In genomic region chrX:151386838-151387459, GRCh38 we compare ENCODE assay signal across 25 cellular contexts. TPM values are rescaled to one million over a fixed set of nuclear protein-coding genes. Genes with fewer than 3 reads are reported as not detected.
DNase-seq lines count a peak whose midpoint lies in the region; TF ChIP-seq lines count a peak whose summit lies in the region.
"Had no signal": no experiment of that assay in that cellular context is flagged by ENCODE, and none has a peak within 500 bp of the region (broad histone marks: within the 10 kb centered on the region; RNA-seq: fewer than 3 reads in every experiment).

No MANE protein-coding gene starts in this region.

- no peak overlapping the region for H2AFZ ChIP-seq in mammary epithelial cell (ENCODE audit: low read depth, low read length)

- TF ChIP-seq CTCF in MCF 10A (IDR thresholded peaks at IDR 0.05; ENCODE audit: unreplicated experiment): no peak
- no peak for TF ChIP-seq CTCF in mammary epithelial cell (conservative IDR thresholded peaks at IDR 0.05 in 1 of 2, IDR thresholded peaks at IDR 0.05 in 1 of 2; ENCODE audit: extremely low read depth in 1 of 2, insufficient read depth in 1 of 2, low read depth in 1 of 2, low read length in 2 of 2)
- TF ChIP-seq CTCF in fibroblast of villous mesenchyme (IDR thresholded peaks at IDR 0.05; ENCODE audit: insufficient read depth, low read depth, low read length): no peak

- H3K79me2 ChIP-seq in mammary epithelial cell (ENCODE audit: insufficient read depth, low read length): no peaks in the 10 kb centered on the region

- TF ChIP-seq POLR2A in erythroblast (IDR thresholded peaks at IDR 0.05; ENCODE audit: low read length): no peak

- peaks cover 4% of the 10 kb centered on the region for H3K36me3 Mint-ChIP-seq in MCF 10A (ENCODE audit: insufficient read depth, unreplicated experiment)
- H3K36me3 Mint-ChIP-seq: IgD-negative memory B cell, naive B cell had no signal

- H3K4me3 Mint-ChIP-seq in MCF 10A (ENCODE audit: unreplicated experiment): no peak overlapping the region
- H3K4me3 Mint-ChIP-seq: activated CD4-positive, alpha-beta T cell treated with anti-CD3 and anti-CD28 coated beads for 36 hours; activated T-cell treated with anti-CD3 and anti-CD28 coated beads, Interleukin-2, amount 50 U/mL, for 24 hours; B cell; IgD-negative memory B cell; naive B cell had no signal

- no peaks in the 10 kb centered on the region for H3K4me1 Mint-ChIP-seq in MCF 10A (ENCODE audit: insufficient read depth, unreplicated experiment)
- H3K4me1 Mint-ChIP-seq: activated CD4-positive, alpha-beta T cell treated with anti-CD3 and anti-CD28 coated beads for 36 hours; B cell; IgD-negative memory B cell; naive B cell had no signal

- intact Hi-C loops in MCF 10A (cut with micrococcal nuclease) (no loop called here), mammary epithelial cell (cut with micrococcal nuclease) (loop anchor here (1.0 kb wide), 1 partner anchor 9 kb away; no protein-coding TSS in a partner anchor)

- in situ Hi-C loops in mammary epithelial cell (cut with MboI; ENCODE audit: low sequenced_read_pairs in 2 of 2): no loop called here

- H3K4me3 ChIP-seq in mammary epithelial cell (replicated peaks in 1 of 3; ENCODE audit: insufficient read depth in 1 of 3, low read depth in 2 of 3, low read length in 3 of 3): no peak overlapping the region
- no peak overlapping the region for H3K4me3 ChIP-seq in fibroblast of villous mesenchyme (ENCODE audit: low read depth, low read length)
- H3K4me3 ChIP-seq in stomach smooth muscle (ENCODE audit: low read length in 2 of 2): no peak overlapping the region
- H3K4me3 ChIP-seq: A549, cardiac muscle cell, GM12878, smooth muscle cell, upper lobe of right lung had no signal

- POLR2A ChIA-PET in MCF 10A (lab: Yijun Ruan, JAX): no interaction called here

- no peaks in the 10 kb centered on the region for H3K36me3 ChIP-seq in mammary epithelial cell (ENCODE audit: insufficient read depth, low read length)
- H3K36me3 ChIP-seq in stomach smooth muscle (ENCODE audit: control insufficient read depth in 2 of 2, insufficient read depth in 2 of 2, low read length in 2 of 2): no peaks in the 10 kb centered on the region
- H3K36me3 ChIP-seq: cardiac muscle cell, upper lobe of right lung had no signal

- no peak overlapping the region for H3K9ac ChIP-seq in mammary epithelial cell (ENCODE audit: insufficient read depth, low read length)
- H3K9ac ChIP-seq in stomach smooth muscle (ENCODE audit: low read length in 2 of 2): no peak overlapping the region

- H3K9me3 ChIP-seq in mammary epithelial cell (replicated peaks; ENCODE audit: insufficient read depth, low read length): peaks cover 2% of the 10 kb centered on the region
- no peaks in the 10 kb centered on the region for H3K9me3 ChIP-seq in stomach smooth muscle (ENCODE audit: control insufficient read depth in 2 of 2, low read length in 2 of 2)
- H3K9me3 ChIP-seq: A549, upper lobe of right lung had no signal

- no peaks in the 10 kb centered on the region for H3K27me3 ChIP-seq in mammary epithelial cell (ENCODE audit: insufficient read depth, low read length)
- H3K27me3 ChIP-seq in stomach smooth muscle (ENCODE audit: control insufficient read depth in 1 of 2, insufficient read depth in 2 of 2, low read length in 2 of 2): peaks cover 0 to 3% of the 10 kb centered on the region in 2 donors
- H3K27me3 ChIP-seq: cardiac muscle cell, upper lobe of right lung had no signal

- BruUV-seq in MCF 10A (replicated peaks; lab: Mats Ljungman, UMichigan) (no TSS peak), mammary epithelial cell (replicated peaks; lab: Mats Ljungman, UMichigan) (no TSS peak)

- CTCF ChIA-PET in MCF 10A (lab: Yijun Ruan, JAX) (no interaction called here), mammary epithelial cell (lab: Charles Lee; ENCODE audit: low non-redundant PET) (no interaction called here)

- dilution Hi-C loops in mammary epithelial cell (cut with HindIII; ENCODE audit: low sequenced_read_pairs): no loop called here

- H3K27ac Mint-ChIP-seq in MCF 10A (ENCODE audit: low read depth, unreplicated experiment): no peak overlapping the region
- H3K27ac Mint-ChIP-seq: activated CD4-positive, alpha-beta T cell treated with anti-CD3 and anti-CD28 coated beads for 36 hours; activated T-cell treated with anti-CD3 and anti-CD28 coated beads, Interleukin-2, amount 50 U/mL, for 24 hours; B cell; IgD-negative memory B cell; naive B cell had no signal

- H4K20me1 ChIP-seq in mammary epithelial cell (ENCODE audit: insufficient read depth, low read length): no peaks in the 10 kb centered on the region

- H3K4me1 ChIP-seq in mammary epithelial cell (ENCODE audit: insufficient read depth, low read length) (no peaks in the 10 kb centered on the region), stomach smooth muscle (ENCODE audit: control insufficient read depth, insufficient read depth, low read length) (peaks cover 10% of the 10 kb centered on the region)
- H3K4me1 ChIP-seq: A549, upper lobe of right lung had no signal

- H3K4me2 ChIP-seq in mammary epithelial cell (ENCODE audit: insufficient read depth, low read depth, low read length): no peak overlapping the region
- H3K4me2 ChIP-seq: A549, smooth muscle cell had no signal

- H3K9me3 Mint-ChIP-seq in MCF 10A (ENCODE audit: unreplicated experiment): no peaks in the 10 kb centered on the region
- H3K9me3 Mint-ChIP-seq: activated T-cell treated with anti-CD3 and anti-CD28 coated beads, Interleukin-2, amount 50 U/mL, for 24 hours had no signal

- DNase-seq in MCF 10A (ENCODE audit: unreplicated experiment) (peak; percentile 36), mammary epithelial cell (no peak), SHP77 (lab: John Stamatoyannopoulos, UW) (peak; percentile 3 to 16), fibroblast of villous mesenchyme (ENCODE audit: low read depth) (peak; percentile 82), NCI-H69 (lab: John Stamatoyannopoulos, UW) (no peak), HuH-7.5 (ENCODE audit: low spot score) (no peak), erythroblast (lab: John Stamatoyannopoulos, UW) (no peak)
- DNase-seq: activated CD4-positive, alpha-beta T cell treated with anti-CD3 and anti-CD28 coated beads for 36 hours; activated T-cell treated with anti-CD3 and anti-CD28 coated beads, Interleukin-2, amount 50 U/mL, for 24 hours; amygdala; head of caudate nucleus; left cardiac atrium; naive B cell; NCI-H526; RPMI8226; stimulated activated CD4-positive, alpha-beta T cell treated with anti-CD3 and anti-CD28 coated beads, Interleukin-2, amount 100 ng/mL, for 24 hours; substantia nigra; upper lobe of right lung had no signal

- H3K27me3 Mint-ChIP-seq in MCF 10A (ENCODE audit: insufficient read depth, unreplicated experiment): no peaks in the 10 kb centered on the region
- H3K27me3 Mint-ChIP-seq: activated CD4-positive, alpha-beta T cell treated with anti-CD3 and anti-CD28 coated beads for 36 hours; B cell; IgD-negative memory B cell had no signal

- no peak overlapping the region for H3K27ac ChIP-seq in mammary epithelial cell (ENCODE audit: insufficient read depth, low read depth, low read length)
- H3K27ac ChIP-seq in stomach smooth muscle (ENCODE audit: low read length): peak overlapping the region; percentile 18
- H3K27ac ChIP-seq: A549, cardiac muscle cell, upper lobe of right lung had no signal

- WGBS in mammary epithelial cell (ENCODE audit: low coverage, missing lambda C conversion rate): 60% methylated on average over 3 of the region's 3 CpGs

RNA-seq across cellular contexts. Expression of gene VMA21, which starts 10.1 kb away (rescaled TPM):
- total RNA-seq in MCF 10A (2022): 46.0 and 59.6 TPM in 2 replicates
- 10 to 100 TPM; 40.5 to 73.3 TPM for total RNA-seq in mammary epithelial cell
- polyA plus RNA-seq in mammary epithelial cell: 19.6 TPM
- polyA minus RNA-seq in mammary epithelial cell: 31.5 TPM
- 49.9 and 80.3 TPM in 2 replicates for total RNA-seq in fibroblast of villous mesenchyme

Comparison
In these comparisons a context has a peak if more than half of its experiments do, and no peak if none do; other contexts are left out.
1. DNase-seq: peak in MCF 10A (single experiment), SHP77 (2 of 2) and fibroblast of villous mesenchyme (single experiment); none in mammary epithelial cell (single experiment), NCI-H69 (single experiment), HuH-7.5 (single experiment) and erythroblast (0 of 2).